In genomic region chr2:106959975-106960632, GRCh38 we compare ENCODE assay signal across 20 cellular contexts.
"Had no signal": no experiment of that assay in that cellular context is flagged by ENCODE, and none has a peak within 500 bp of the region (broad histone marks: within the 10 kb centered on the region; RNA-seq: fewer than 3 reads in every experiment).

No MANE protein-coding gene starts in this region.

- H3K27ac Mint-ChIP-seq: activated CD4-positive, alpha-beta T cell treated with anti-CD3 and anti-CD28 coated beads for 36 hours; activated naive CD8-positive, alpha-beta T cell treated with anti-CD3 and anti-CD28 coated beads for 36 hours; activated T-cell treated with anti-CD3 and anti-CD28 coated beads, Interleukin-2, amount 50 U/mL, for 24 hours; activated T-helper 17 cell treated with anti-CD3 and anti-CD28 coated beads, Interleukin-2, amount 50 U/mL, for 72 hours; type B pancreatic cell; WTC11 had no signal

- H3K27me3 Mint-ChIP-seq: activated CD4-positive, alpha-beta T cell treated with anti-CD3 and anti-CD28 coated beads for 36 hours; activated T-cell treated with anti-CD3 and anti-CD28 coated beads, Interleukin-2, amount 50 U/mL, for 24 hours had no signal

- H3K4me3 Mint-ChIP-seq: activated CD4-positive, alpha-beta T cell treated with anti-CD3 and anti-CD28 coated beads for 36 hours; activated naive CD8-positive, alpha-beta T cell treated with anti-CD3 and anti-CD28 coated beads for 36 hours; activated T-cell treated with anti-CD3 and anti-CD28 coated beads, Interleukin-2, amount 50 U/mL, for 24 hours; activated T-helper 17 cell treated with anti-CD3 and anti-CD28 coated beads, Interleukin-2, amount 50 U/mL, for 72 hours; type B pancreatic cell; WTC11 had no signal

- H3K27ac ChIP-seq: epithelial cell of prostate, spleen, testis, vagina had no signal

- DNase-seq: activated CD4-positive, alpha-beta T cell treated with anti-CD3 and anti-CD28 coated beads for 36 hours; activated CD4-positive, alpha-beta T cell treated with anti-CD3 and anti-CD28 coated beads, Interleukin-2, amount 50 U/mL, for 4 hours; activated CD8-positive, alpha-beta memory T cell treated with anti-CD3 and anti-CD28 coated beads for 24 hours; activated CD8-positive, alpha-beta memory T cell treated with anti-CD3 and anti-CD28 coated beads, Interleukin-2, amount 50 U/mL, for 4 hours; activated naive CD4-positive, alpha-beta T cell; activated naive CD8-positive, alpha-beta T cell treated with anti-CD3 and anti-CD28 coated beads for 36 hours; activated T-cell treated with anti-CD3 and anti-CD28 coated beads, Interleukin-2, amount 50 U/mL, for 24 hours; left ventricle myocardium superior; mucosa of descending colon; nucleus accumbens; spleen; stimulated activated CD4-positive, alpha-beta T cell treated with anti-CD3 and anti-CD28 coated beads, Interleukin-4, amount 100 ng/mL, for 1 hour; stimulated activated naive CD4-positive, alpha-beta T cell; T-helper 9 cell; testis had no signal

- H3K4me1 Mint-ChIP-seq: activated CD4-positive, alpha-beta T cell treated with anti-CD3 and anti-CD28 coated beads for 36 hours; activated naive CD8-positive, alpha-beta T cell treated with anti-CD3 and anti-CD28 coated beads for 36 hours; activated T-helper 17 cell treated with anti-CD3 and anti-CD28 coated beads, Interleukin-2, amount 50 U/mL, for 72 hours had no signal

- H3K36me3 Mint-ChIP-seq: activated naive CD8-positive, alpha-beta T cell treated with anti-CD3 and anti-CD28 coated beads for 36 hours; type B pancreatic cell; WTC11 had no signal

- H3K27me3 ChIP-seq: spleen, testis, vagina had no signal

- H3K9me3 ChIP-seq: mucosa of descending colon, spleen, testis, vagina had no signal

- H3K4me3 ChIP-seq: mucosa of descending colon, spleen, testis, vagina had no signal

- H3K4me1 ChIP-seq: spleen, testis, vagina had no signal

- H3K9me3 Mint-ChIP-seq: activated naive CD8-positive, alpha-beta T cell treated with anti-CD3 and anti-CD28 coated beads for 36 hours; type B pancreatic cell; WTC11 had no signal

- H3K36me3 ChIP-seq: spleen, vagina had no signal
